23 cellular contexts compared by ENCODE assay signal in genomic region chr17:28996554-28997096, GRCh38. TPM values are rescaled to one million over a fixed set of nuclear protein-coding genes. Genes with fewer than 3 reads are reported as not detected.
"Had no signal": no experiment of that assay in that cellular context is flagged by ENCODE, and none has a peak within 500 bp of the region (broad histone marks: within the 10 kb centered on the region; RNA-seq: fewer than 3 reads in every experiment).

No MANE protein-coding gene starts in this region.

- H3K4me3 Mint-ChIP-seq: activated naive CD4-positive, alpha-beta T cell treated with anti-CD3 and anti-CD28 coated beads, Interleukin-2, amount 10 ng/mL, durations not matched to agents 7 days and 5 days; activated naive CD8-positive, alpha-beta T cell treated with anti-CD3 and anti-CD28 coated beads, Interleukin-2, amount 50 U/mL, for 24 hours; naive thymus-derived CD4-positive, alpha-beta T cell; stimulated activated effector memory CD8-positive, alpha-beta T cell treated with anti-CD3 and anti-CD28 coated beads, Interleukin-12 subunit alpha, Interleukin-12 subunit beta, amount 100 ng/mL, for 72 hours had no signal

- H3K36me3 ChIP-seq: breast epithelium, gastroesophageal sphincter, heart left ventricle, left lung, stomach had no signal

- H3K9me3 ChIP-seq: breast epithelium, gastroesophageal sphincter, heart left ventricle, left lung, stomach had no signal

- H3K4me1 Mint-ChIP-seq: activated naive CD4-positive, alpha-beta T cell treated with anti-CD3 and anti-CD28 coated beads, Interleukin-2, amount 10 ng/mL, durations not matched to agents 7 days and 5 days; activated naive CD8-positive, alpha-beta T cell treated with anti-CD3 and anti-CD28 coated beads, Interleukin-2, amount 50 U/mL, for 24 hours; stimulated activated effector memory CD8-positive, alpha-beta T cell treated with anti-CD3 and anti-CD28 coated beads, Interleukin-12 subunit alpha, Interleukin-12 subunit beta, amount 100 ng/mL, for 72 hours had no signal

- H3K4me1 ChIP-seq: breast epithelium, gastroesophageal sphincter, left lung, parathyroid adenoma, stomach had no signal

- H3K9me3 Mint-ChIP-seq: activated naive CD4-positive, alpha-beta T cell treated with anti-CD3 and anti-CD28 coated beads, Interleukin-2, amount 10 ng/mL, durations not matched to agents 7 days and 5 days; activated naive CD8-positive, alpha-beta T cell treated with anti-CD3 and anti-CD28 coated beads, Interleukin-2, amount 50 U/mL, for 24 hours; stimulated activated effector memory CD8-positive, alpha-beta T cell treated with anti-CD3 and anti-CD28 coated beads, Interleukin-12 subunit alpha, Interleukin-12 subunit beta, amount 100 ng/mL, for 72 hours had no signal

- H3K27ac ChIP-seq: breast epithelium, gastroesophageal sphincter, heart left ventricle, left lung, parathyroid adenoma, stomach had no signal

- H3K27me3 ChIP-seq: heart left ventricle had no signal

- H3K9ac ChIP-seq: parathyroid adenoma had no signal

- H3K36me3 Mint-ChIP-seq: activated naive CD4-positive, alpha-beta T cell treated with anti-CD3 and anti-CD28 coated beads, Interleukin-2, amount 10 ng/mL, durations not matched to agents 7 days and 5 days; stimulated activated effector memory CD8-positive, alpha-beta T cell treated with anti-CD3 and anti-CD28 coated beads, Interleukin-12 subunit alpha, Interleukin-12 subunit beta, amount 100 ng/mL, for 72 hours had no signal

- DNase-seq: activated CD4-positive, alpha-beta T cell treated with anti-CD3 and anti-CD28 coated beads for 48 hours; activated CD4-positive, CD25-positive, alpha-beta regulatory T cell; activated CD8-positive, alpha-beta memory T cell treated with anti-CD3 and anti-CD28 coated beads, Interleukin-2, amount 50 U/mL, for 48 hours; activated effector memory CD4-positive, alpha-beta T cell treated with Interleukin-2 at 50 U/mL for 16 hours; activated naive CD4-positive, alpha-beta T cell treated with anti-CD3 and anti-CD28 coated beads, Interleukin-2, amount 10 ng/mL, durations not matched to agents 7 days and 5 days; activated naive CD8-positive, alpha-beta T cell treated with anti-CD3 and anti-CD28 coated beads, Interleukin-2, amount 50 U/mL, for 24 hours; activated T-cell treated with anti-CD3 and anti-CD28 coated beads, Interleukin-2, amount 50 U/mL, for 48 hours; aorta; effector CD4-positive, alpha-beta T cell; kidney; left lung; naive thymus-derived CD4-positive, alpha-beta T cell; stimulated activated CD4-positive, alpha-beta T cell treated with anti-CD3 and anti-CD28 coated beads, Interleukin-4, amount 100 ng/mL, for 24 hours; stomach had no signal

- H3K4me2 ChIP-seq: smooth muscle cell had no signal

- H2AFZ ChIP-seq: parathyroid adenoma had no signal

- ATAC-seq: activated naive CD8-positive, alpha-beta T cell treated with anti-CD3 and anti-CD28 coated beads, Interleukin-2, amount 50 U/mL, for 24 hours; esophagus mucosa; gastroesophageal sphincter; left lung; naive thymus-derived CD4-positive, alpha-beta T cell; sciatic nerve; stimulated activated effector memory CD8-positive, alpha-beta T cell treated with anti-CD3 and anti-CD28 coated beads, Interleukin-12 subunit alpha, Interleukin-12 subunit beta, amount 100 ng/mL, for 72 hours had no signal

- H3K4me3 ChIP-seq: breast epithelium, gastroesophageal sphincter, heart left ventricle, left lung, smooth muscle cell, stomach had no signal

- H3K27ac Mint-ChIP-seq: activated naive CD4-positive, alpha-beta T cell treated with anti-CD3 and anti-CD28 coated beads, Interleukin-2, amount 10 ng/mL, durations not matched to agents 7 days and 5 days; activated naive CD8-positive, alpha-beta T cell treated with anti-CD3 and anti-CD28 coated beads, Interleukin-2, amount 50 U/mL, for 24 hours; stimulated activated effector memory CD8-positive, alpha-beta T cell treated with anti-CD3 and anti-CD28 coated beads, Interleukin-12 subunit alpha, Interleukin-12 subunit beta, amount 100 ng/mL, for 72 hours had no signal

RNA-seq across cellular contexts. Expression of gene SEZ6, which starts 9.2 kb away (rescaled TPM):
- total RNA-seq: aorta, breast epithelium, esophagus mucosa, kidney, mucosa of gallbladder, sciatic nerve, smooth muscle cell had no signal
- polyA plus RNA-seq: aorta, heart left ventricle, smooth muscle cell had no signal
